In the genomic region with DNA sequence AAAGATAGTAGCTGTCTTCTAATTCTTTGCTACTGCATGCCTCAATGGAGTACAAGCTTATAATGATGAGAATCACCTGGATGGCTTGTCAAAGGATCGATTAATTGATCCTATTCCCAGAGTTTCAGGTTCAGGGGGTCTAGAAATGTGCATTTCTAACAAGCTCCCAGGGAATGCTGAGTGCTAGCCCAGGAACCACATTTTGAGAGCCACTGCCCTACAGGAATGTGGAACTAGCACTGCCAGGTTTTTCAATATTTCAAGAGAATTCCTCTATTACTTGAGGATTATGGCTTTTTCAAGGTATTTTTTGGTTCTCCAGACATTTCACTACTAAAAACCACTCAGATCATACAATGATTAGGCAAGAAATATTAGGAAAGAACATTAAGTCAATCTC, we compare ENCODE assay signal across 27 cellular contexts. TPM values are rescaled to one million over a fixed set of nuclear protein-coding genes. Genes with fewer than 3 reads are reported as not detected.
"Had no signal": no experiment of that assay in that cellular context is flagged by ENCODE, and none has a peak within 500 bp of the region (broad histone marks: within the 10 kb centered on the region; RNA-seq: fewer than 3 reads in every experiment).

No MANE protein-coding gene starts in this region.

- H3K27ac ChIP-seq: left lung, upper lobe of right lung had no signal

- H3K9me3 ChIP-seq: left lung, sigmoid colon, upper lobe of right lung had no signal

- H3K4me3 ChIP-seq: left lung, sigmoid colon, upper lobe of right lung had no signal

- H3K4me1 ChIP-seq: left lung had no signal

- H3K27me3 ChIP-seq: left lung, sigmoid colon, upper lobe of right lung had no signal

- FAIRE-seq: bronchial epithelial cell, colon, endometrium, small intestine had no signal

- H3K36me3 ChIP-seq: left lung, sigmoid colon, upper lobe of right lung had no signal

- DNase-seq: activated CD4-positive, alpha-beta T cell treated with anti-CD3 and anti-CD28 coated beads for 1 hour; activated CD4-positive, alpha-beta T cell treated with anti-CD3 and anti-CD28 coated beads, Interleukin-2, amount 50 U/mL, for 1 hour; activated CD8-positive, alpha-beta T cell treated with anti-CD3 and anti-CD28 coated beads for 36 hours; activated gamma-delta T cell treated with Interleukin-2 at 50 U/mL for 16 hours; activated naive CD4-positive, alpha-beta T cell treated with anti-CD3 and anti-CD28 coated beads, Interleukin-2, amount 50 U/mL, for 16 hours; activated T-cell treated with anti-CD3 and anti-CD28 coated beads, Interleukin-2, amount 50 U/mL, for 4 hours; amniotic stem cell; dermis blood vessel endothelial cell; effector CD4-positive, alpha-beta T cell; kidney glomerular epithelial cell; left lung; sigmoid colon; small intestine; stimulated activated CD4-positive, alpha-beta T cell treated with anti-CD3 and anti-CD28 coated beads, Interleukin-1b, Interleukin-23, amount 100 ng/mL, for 48 hours; stimulated activated CD4-positive, alpha-beta T cell treated with anti-CD3 and anti-CD28 coated beads, Interleukin-4, amount 100 ng/mL, for 4 hours; stimulated activated CD8-positive, alpha-beta memory T cell treated with anti-CD3 and anti-CD28 coated beads, Interleukin-4, amount 100 ng/mL, for 48 hours; stimulated activated naive CD8-positive, alpha-beta T cell treated with anti-CD3 and anti-CD28 coated beads, Interleukin-15, amount 100 ng/mL, for 72 hours; substantia nigra; T-helper 17 cell; T1000; upper lobe of right lung had no signal

- ATAC-seq: activated CD8-positive, alpha-beta T cell treated with anti-CD3 and anti-CD28 coated beads for 36 hours; activated T-cell treated with anti-CD3 and anti-CD28 coated beads, Interleukin-2, amount 50 U/mL, for 4 hours; activated T-helper 17 cell treated with anti-CD3 and anti-CD28 coated beads, Interleukin-2, amount 50 U/mL, for 72 hours; left lung; stimulated activated memory B cell treated with anti-CD40 and anti-IgM and Interleukin-4, amounts not matched to agents 10 μg/mL and 1 μg/mL and 100 μg/mL, for 72 hours; stimulated activated naive CD8-positive, alpha-beta T cell treated with anti-CD3 and anti-CD28 coated beads, Interleukin-15, amount 100 ng/mL, for 72 hours; T-helper 17 cell; upper lobe of right lung; WTC11 had no signal

RNA-seq across cellular contexts. Expression of gene RARB, which starts 52.7 kb away (rescaled TPM):
- total RNA-seq: activated CD8-positive, alpha-beta T cell treated with anti-CD3 and anti-CD28 coated beads for 36 hours; activated T-helper 17 cell treated with anti-CD3 and anti-CD28 coated beads, Interleukin-2, amount 50 U/mL, for 72 hours; T-helper 17 cell; WTC11 had no signal
